Comparison of ENCODE assay signal across 16 cellular contexts in genomic region chr17:2176484-2177175, GRCh38.
DNase-seq lines count a peak whose midpoint lies in the region; ATAC-seq, FAIRE-seq and TF ChIP-seq lines count a peak whose summit lies in the region.
"Had no signal": no experiment of that assay in that cellular context is flagged by ENCODE, and none has a peak within 500 bp of the region (broad histone marks: within the 10 kb centered on the region; RNA-seq: fewer than 3 reads in every experiment).

No MANE protein-coding gene starts in this region.

- H4K8ac ChIP-seq in IMR-90 (ENCODE audit: low read depth in 2 of 2, low read length in 2 of 2): peak overlapping the region; percentile 53 to 90; a peak in 3 of 4 replicates

- peak overlapping the region; percentile 41; the same call in 1 of the 2 replicates for H3K56ac ChIP-seq in IMR-90 (ENCODE audit: extremely low read depth, insufficient read depth, low read length)

- H2BK20ac ChIP-seq in IMR-90 (ENCODE audit: low read depth, low read length): peak overlapping the region; percentile 81

- peak overlapping the region; percentile 93 for H2AK5ac ChIP-seq in IMR-90 (ENCODE audit: low read depth, low read length)

- peaks cover 82% of the 10 kb centered on the region for H3K36me3 Mint-ChIP-seq in CD8-positive, alpha-beta T cell

- no peaks in the 10 kb centered on the region for H4K20me1 ChIP-seq in IMR-90 (ENCODE audit: insufficient read depth, low read length)

- peak overlapping the region; percentile 91 for H3K14ac ChIP-seq in IMR-90 (replicated peaks; ENCODE audit: low read depth, low read length)

- no CpG with 5 or more reads among the region's 8 CpGs for WGBS in IMR-90 (ENCODE audit: extremely low coverage in 2 of 2, insufficient read length in 1 of 2), 2 experiments
- 72 to 77% methylated on average over 8 of the region's 8 CpGs for WGBS in sigmoid colon, 2 donors

- no peak overlapping the region for H3K4me3 ChIP-seq in IMR-90 (ENCODE audit: insufficient read depth, low read depth, low read length)
- no peak overlapping the region for H3K4me3 ChIP-seq in brain microvascular endothelial cell (ENCODE audit: low read depth, low read length)
- no peak overlapping the region for H3K4me3 ChIP-seq in kidney (ENCODE audit: low read length in 2 of 2)
- no peak overlapping the region for H3K4me3 ChIP-seq in sigmoid colon
- H3K4me3 ChIP-seq in CD8-positive, alpha-beta T cell (ENCODE audit: low read depth, low read length): no peak overlapping the region
- H3K4me3 ChIP-seq: SJCRH30 had no signal

- CTCF ChIA-PET in IMR-90 (lab: Yijun Ruan, JAX): interaction anchor here (1.0 kb wide), 1 partner anchor 70 kb away, joined by 3 read pairs; no protein-coding TSS in a partner anchor
- CTCF ChIA-PET in CD8-positive, alpha-beta T cell (lab: Charles Lee): interaction anchor here (1.2 to 2.8 kb wide), 3 partner anchors 11 to 68 kb away, joined by 3 to 10 read pairs (median 6); no protein-coding TSS in a partner anchor

- peak overlapping the region; percentile 56 for H3K18ac ChIP-seq in IMR-90 (ENCODE audit: low read depth, low read length)

- peak overlapping the region; percentile 18 for H2AK9ac ChIP-seq in IMR-90 (replicated peaks; ENCODE audit: low read depth, low read length, poor library complexity)

- TF ChIP-seq CTCF in IMR-90 (conservative IDR thresholded peaks at IDR 0.05; ENCODE audit: low read depth, low read length) (no peak), brain microvascular endothelial cell (IDR thresholded peaks at IDR 0.05; ENCODE audit: low read depth, low read length, missing control alignments) (no peak), kidney (IDR thresholded peaks at IDR 0.05; ENCODE audit: borderline replicate concordance, extremely low read depth, insufficient read depth) (no peak), sigmoid colon (IDR thresholded peaks at IDR 0.05) (no peak)
- TF ChIP-seq CTCF in CD8-positive, alpha-beta T cell (IDR thresholded peaks at IDR 0.05): no peak

- no peaks in the 10 kb centered on the region for H3K9me3 Mint-ChIP-seq in CD8-positive, alpha-beta T cell
- H3K9me3 Mint-ChIP-seq: activated B cell treated with CpG ODN at 0.5 μM for 24 hours; stimulated activated naive B cell treated with anti-CD40 and anti-IgM and Interleukin-4, amounts not matched to agents 10 μg/mL and 1 μg/mL and 100 μg/mL, for 72 hours had no signal

- peak overlapping the region; percentile 57 for H4K5ac ChIP-seq in IMR-90 (ENCODE audit: low read depth, low read length)

- no peak for TF ChIP-seq EP300 in sigmoid colon (IDR thresholded peaks at IDR 0.05)

- no peak for DNase-seq in IMR-90
- DNase-seq in brain microvascular endothelial cell: no peak
- no peak for DNase-seq in kidney
- peak; percentile 59 for DNase-seq in sigmoid colon
- no peak for DNase-seq in CD8-positive, alpha-beta T cell
- no peak for DNase-seq in stimulated activated naive CD4-positive, alpha-beta T cell (lab: John Stamatoyannopoulos, UW)
- no peak for DNase-seq in SKM-1 (lab: John Stamatoyannopoulos, UW; ENCODE audit: unreplicated experiment)
- no peak for DNase-seq in activated effector memory CD4-positive, alpha-beta T cell treated with Interleukin-2 at 50 U/mL for 16 hours
- DNase-seq: activated B cell treated with CpG ODN at 0.5 μM for 24 hours; KG1; NCI-H1694 treated with DMSO at 0.1 percent for 48 hours; NCI-H748 treated with DMSO at 0.1 percent for 48 hours; posterior cingulate gyrus; stimulated activated naive B cell treated with anti-CD40 and anti-IgM and Interleukin-4, amounts not matched to agents 10 μg/mL and 1 μg/mL and 100 μg/mL, for 72 hours had no signal

- peaks cover 67% of the 10 kb centered on the region for H3K4me1 ChIP-seq in IMR-90 (ENCODE audit: control insufficient read depth, insufficient read depth, low read length)
- peaks cover 46 to 82% of the 10 kb centered on the region in 2 donors for H3K4me1 ChIP-seq in kidney (ENCODE audit: control insufficient read depth in 1 of 2, insufficient read depth in 1 of 2, low read depth in 1 of 2, low read length in 2 of 2)
- peaks cover 0 to 99% (median 98%) of the 10 kb centered on the region in 4 donors for H3K4me1 ChIP-seq in sigmoid colon
- H3K4me1 ChIP-seq in CD8-positive, alpha-beta T cell (ENCODE audit: insufficient read depth, low read length): no peaks in the 10 kb centered on the region

- H3K4ac ChIP-seq in IMR-90 (ENCODE audit: low read depth, low read length): peak overlapping the region; percentile 83

- peak overlapping the region; percentile 12; the same call in 1 of the 2 replicates for H3K9ac ChIP-seq in IMR-90 (ENCODE audit: low read depth, low read length)
- no peak overlapping the region for H3K9ac ChIP-seq in kidney (ENCODE audit: low read length in 2 of 2)

- H3K36me3 ChIP-seq in IMR-90 (ENCODE audit: control insufficient read depth, insufficient read depth, low read length) (peaks cover 2% of the 10 kb centered on the region; the same call in 1 of the 2 replicates), brain microvascular endothelial cell (replicated peaks) (peaks cover 4% of the 10 kb centered on the region), kidney (ENCODE audit: control insufficient read depth in 1 of 2, insufficient read depth in 2 of 2, low read length in 2 of 2) (no peaks in the 10 kb centered on the region), sigmoid colon (no peaks in the 10 kb centered on the region)
- H3K36me3 ChIP-seq in CD8-positive, alpha-beta T cell (ENCODE audit: insufficient read depth, low read length): peaks cover 31% of the 10 kb centered on the region
- H3K36me3 ChIP-seq: SJCRH30 had no signal

- TF ChIP-seq POLR2A in IMR-90 (IDR thresholded peaks at IDR 0.05; ENCODE audit: low read depth, low read length) (no peak), sigmoid colon (IDR thresholded peaks at IDR 0.05) (no peak)

- H3K9me1 ChIP-seq in IMR-90 (ENCODE audit: insufficient read depth, low read length): peaks cover 53% of the 10 kb centered on the region

- H3K23ac ChIP-seq in IMR-90 (ENCODE audit: low read depth, low read length): peak overlapping the region; percentile 96

- H3K27me3 Mint-ChIP-seq in CD8-positive, alpha-beta T cell (ENCODE audit: low read depth): no peaks in the 10 kb centered on the region
- H3K27me3 Mint-ChIP-seq: activated B cell treated with CpG ODN at 0.5 μM for 24 hours; stimulated activated naive B cell treated with anti-CD40 and anti-IgM and Interleukin-4, amounts not matched to agents 10 μg/mL and 1 μg/mL and 100 μg/mL, for 72 hours had no signal

- no TSS peak for BruUV-seq in IMR-90 (replicated peaks; lab: Mats Ljungman, UMichigan)

- in situ Hi-C loops in IMR-90 (cut with MboI; ENCODE audit: low sequenced_read_pairs): loop anchor here (10.0 kb wide), 1 partner anchor 112 kb away; no protein-coding TSS in a partner anchor
- in situ Hi-C loops in brain microvascular endothelial cell (cut with HindIII; ENCODE audit: low pct_ligation_motif_present, low sequenced_read_pairs): loop anchor here (10.0 kb wide), 1 partner anchor 92 kb away; no protein-coding TSS in a partner anchor

- H3K4me2 ChIP-seq in IMR-90 (ENCODE audit: low read depth, low read length): no peak overlapping the region

- H2AFZ ChIP-seq in IMR-90 (replicated peaks; ENCODE audit: low read length, poor library complexity): no peak overlapping the region

- dilution Hi-C loops in IMR-90 (cut with HindIII; ENCODE audit: low sequenced_read_pairs, unreplicated experiment): no loop called here

- peak overlapping the region; percentile 83 for H2BK5ac ChIP-seq in IMR-90 (ENCODE audit: low read depth, low read length, poor library complexity, severe bottlenecking)

- H3K27me3 ChIP-seq in IMR-90 (ENCODE audit: control insufficient read depth, insufficient read depth, low read length): no peaks in the 10 kb centered on the region
- no peaks in the 10 kb centered on the region for H3K27me3 ChIP-seq in brain microvascular endothelial cell (replicated peaks)
- H3K27me3 ChIP-seq in sigmoid colon: no peaks in the 10 kb centered on the region
- no peaks in the 10 kb centered on the region for H3K27me3 ChIP-seq in CD8-positive, alpha-beta T cell (ENCODE audit: insufficient read depth, low read length)
- H3K27me3 ChIP-seq: SJCRH30 had no signal

- no peak for TF ChIP-seq RAD21 in IMR-90 (IDR thresholded peaks at IDR 0.05; ENCODE audit: low read length)

- H3K4me1 Mint-ChIP-seq in CD8-positive, alpha-beta T cell (ENCODE audit: low read depth): peaks cover 5% of the 10 kb centered on the region
- H3K4me1 Mint-ChIP-seq: activated B cell treated with CpG ODN at 0.5 μM for 24 hours had no signal

- H3K27ac Mint-ChIP-seq in CD8-positive, alpha-beta T cell: no peak overlapping the region
- H3K27ac Mint-ChIP-seq: activated B cell treated with CpG ODN at 0.5 μM for 24 hours; stimulated activated naive B cell treated with anti-CD40 and anti-IgM and Interleukin-4, amounts not matched to agents 10 μg/mL and 1 μg/mL and 100 μg/mL, for 72 hours had no signal

- no peak for ATAC-seq in IMR-90 (ENCODE audit: low read depth)
- no peak for ATAC-seq in CD8-positive, alpha-beta T cell
- ATAC-seq: stimulated activated naive B cell treated with anti-CD40 and anti-IgM and Interleukin-4, amounts not matched to agents 10 μg/mL and 1 μg/mL and 100 μg/mL, for 72 hours had no signal

- H2BK15ac ChIP-seq in IMR-90 (ENCODE audit: low read depth, low read length): peak overlapping the region; percentile 95; the same call in 2 of the 3 replicates

- peak overlapping the region; percentile 96 for H2BK120ac ChIP-seq in IMR-90 (ENCODE audit: low read depth, low read length)

- H3K27ac ChIP-seq in IMR-90 (ENCODE audit: insufficient read depth, low read length): peak overlapping the region; percentile 72
- peak overlapping the region; percentile 99 for H3K27ac ChIP-seq in brain microvascular endothelial cell
- peak overlapping the region; percentile 67 to 83 for H3K27ac ChIP-seq in kidney (ENCODE audit: low read depth in 2 of 2, low read length in 2 of 2)
- H3K27ac ChIP-seq in sigmoid colon: peak overlapping the region; percentile 82 to 95 (median 89)
- no peak overlapping the region for H3K27ac ChIP-seq in CD8-positive, alpha-beta T cell (ENCODE audit: low read depth, low read length)
- H3K27ac ChIP-seq: C4-2B, SJCRH30 had no signal

- H3K9me3 ChIP-seq in IMR-90 (ENCODE audit: control insufficient read depth, insufficient read depth, low read length) (no peaks in the 10 kb centered on the region), kidney (ENCODE audit: control insufficient read depth in 1 of 2, low read length in 2 of 2) (no peaks in the 10 kb centered on the region), sigmoid colon (no peaks in the 10 kb centered on the region)
- H3K9me3 ChIP-seq in CD8-positive, alpha-beta T cell (ENCODE audit: low read length): no peaks in the 10 kb centered on the region
- H3K9me3 ChIP-seq: SJCRH30 had no signal

- H3K79me1 ChIP-seq in IMR-90 (ENCODE audit: low read depth in 1 of 2, low read length in 2 of 2): peaks cover 38 to 82% of the 10 kb centered on the region in 2 experiments

- H4K91ac ChIP-seq in IMR-90 (ENCODE audit: insufficient read depth, low read depth, low read length): peak overlapping the region; percentile 84

- H3K4me3 Mint-ChIP-seq in CD8-positive, alpha-beta T cell: no peak overlapping the region
- H3K4me3 Mint-ChIP-seq: activated B cell treated with CpG ODN at 0.5 μM for 24 hours; stimulated activated naive B cell treated with anti-CD40 and anti-IgM and Interleukin-4, amounts not matched to agents 10 μg/mL and 1 μg/mL and 100 μg/mL, for 72 hours had no signal

- POLR2A ChIA-PET in IMR-90 (lab: Charles Lee; ENCODE audit: unreplicated experiment): no interaction called here
- POLR2A ChIA-PET in CD8-positive, alpha-beta T cell (lab: Charles Lee): interaction anchor here (1.2 kb wide), 1 partner anchor 20 kb away, joined by 3 read pairs; no protein-coding TSS in a partner anchor

- intact Hi-C loops in IMR-90 (cut with micrococcal nuclease) (no loop called here), kidney (cut with DNase I) (no loop called here), sigmoid colon (cut with DNase I) (no loop called here)
- intact Hi-C loops in CD8-positive, alpha-beta T cell (cut with DNase I, micrococcal nuclease): no loop called here

- FAIRE-seq in kidney (lab: Jason Lieb, UNC): no peak
